ENCODE assay signal across 28 cellular contexts in the genomic region with DNA sequence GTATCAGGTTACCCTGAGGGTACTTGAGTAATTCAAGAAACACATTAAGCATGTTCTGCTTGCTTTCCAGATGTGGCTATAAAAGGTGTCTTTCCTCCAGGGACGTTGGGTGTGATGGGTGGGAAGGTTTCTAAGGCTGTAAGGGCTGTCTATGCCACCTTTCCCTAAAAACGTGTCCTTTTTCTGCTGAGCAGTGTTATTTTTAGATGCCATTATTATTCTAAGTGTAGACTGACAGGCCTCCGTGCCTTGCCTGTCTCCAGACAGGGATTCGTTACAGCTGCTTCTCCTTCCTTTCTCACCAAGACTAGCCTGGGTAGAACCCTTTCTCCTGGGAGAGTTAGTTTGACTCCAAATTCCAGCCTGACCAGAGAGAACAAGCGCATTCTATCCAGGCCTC. TPM values are rescaled to one million over a fixed set of nuclear protein-coding genes. Genes with fewer than 3 reads are reported as not detected.
DNase-seq lines count a peak whose midpoint lies in the region; ATAC-seq, FAIRE-seq and TF ChIP-seq lines count a peak whose summit lies in the region.
"Had no signal": no experiment of that assay in that cellular context is flagged by ENCODE, and none has a peak within 500 bp of the region (broad histone marks: within the 10 kb centered on the region; RNA-seq: fewer than 3 reads in every experiment).

No MANE protein-coding gene starts in this region.

- no peak overlapping the region for H4K8ac ChIP-seq in IMR-90 (ENCODE audit: low read depth in 2 of 2, low read length in 2 of 2)

- no peaks in the 10 kb centered on the region for H3K9me3 Mint-ChIP-seq in activated CD8-positive, alpha-beta T cell treated with anti-CD3 and anti-CD28 coated beads for 36 hours
- H3K9me3 Mint-ChIP-seq: CD4-positive, alpha-beta T cell; H9; HFFc6; T-cell had no signal

- intact Hi-C loops in IMR-90 (cut with micrococcal nuclease), result no loop called here
- intact Hi-C loops in K562 (cut with micrococcal nuclease), result no loop called here
- intact Hi-C loops in lower lobe of right lung (cut with DNase I), result no loop called here
- intact Hi-C loops in activated CD8-positive, alpha-beta T cell treated with anti-CD3 and anti-CD28 coated beads for 36 hours (cut with micrococcal nuclease), result no loop called here
- intact Hi-C loops in mucosa of descending colon (cut with DNase I, micrococcal nuclease), result no loop called here

- H4K20me1 ChIP-seq in IMR-90 (ENCODE audit: insufficient read depth, low read length) (no peaks in the 10 kb centered on the region), K562 (replicated peaks; ENCODE audit: control insufficient read depth, insufficient read depth, low read length) (no peaks in the 10 kb centered on the region)
- H4K20me1 ChIP-seq: BLaER1 had no signal

- H3K27ac Mint-ChIP-seq in activated CD8-positive, alpha-beta T cell treated with anti-CD3 and anti-CD28 coated beads for 36 hours, result no peak overlapping the region
- H3K27ac Mint-ChIP-seq: CD4-positive, alpha-beta T cell; HFFc6; T-cell had no signal

- no peaks in the 10 kb centered on the region for H3K27me3 Mint-ChIP-seq in activated CD8-positive, alpha-beta T cell treated with anti-CD3 and anti-CD28 coated beads for 36 hours
- H3K27me3 Mint-ChIP-seq: CD4-positive, alpha-beta T cell; T-cell had no signal

- no CpG with 5 or more reads among the region's 5 CpGs for WGBS in IMR-90 (ENCODE audit: extremely low coverage in 2 of 2, insufficient read length in 1 of 2), 2 experiments
- WGBS in K562 (ENCODE audit: insufficient coverage, low coverage, missing lambda C conversion rate), result 6% methylated on average over 2 of the region's 5 CpGs

- FAIRE-seq in K562 (lab: Jason Lieb, UNC), result no peak
- FAIRE-seq: G401.6, GM12892, GM18507 had no signal

- no peak overlapping the region for H3K56ac ChIP-seq in IMR-90 (ENCODE audit: extremely low read depth, insufficient read depth, low read length)

- no peak overlapping the region for H3K18ac ChIP-seq in IMR-90 (ENCODE audit: low read depth, low read length)

- H3K4me2 ChIP-seq in IMR-90 (ENCODE audit: low read depth, low read length) (no peak overlapping the region), K562 (ENCODE audit: insufficient read depth, low read length) (no peak overlapping the region)
- H3K4me2 ChIP-seq: BLaER1 had no signal

- CTCF ChIA-PET in IMR-90 (lab: Yijun Ruan, JAX) (no interaction called here), K562 (lab: Yijun Ruan, JAX; ENCODE audit: low intra/inter-chr PET ratio) (no interaction called here)
- CTCF ChIA-PET in activated CD8-positive, alpha-beta T cell treated with anti-CD3 and anti-CD28 coated beads for 36 hours (lab: Charles Lee), result no interaction called here

- dilution Hi-C loops in IMR-90 (cut with HindIII; ENCODE audit: low sequenced_read_pairs, unreplicated experiment), result no loop called here

- 0 out of 4 replicates have a peak, but pooled peaks cover 0 to under 1% of the 10 kb centered on the region in 2 experiments for H3K79me1 ChIP-seq in IMR-90 (ENCODE audit: low read depth in 1 of 2, low read length in 2 of 2)

- H3K9ac ChIP-seq in IMR-90 (ENCODE audit: low read depth, low read length) (no peak overlapping the region), K562 (ENCODE audit: insufficient read depth in 1 of 2, low read depth in 2 of 2, low read length in 2 of 2) (no peak overlapping the region)
- H3K9ac ChIP-seq: BLaER1, GM23248 had no signal

- H3K27ac ChIP-seq in IMR-90 (ENCODE audit: insufficient read depth, low read length) (no peak overlapping the region), K562 (ENCODE audit: extremely low read depth, low read depth, low read length) (no peak overlapping the region), lower lobe of right lung (peak overlapping the region; percentile 74)
- H3K27ac ChIP-seq: BLaER1, GM23248, SJCRH30 had no signal

- no peak overlapping the region for H3K14ac ChIP-seq in IMR-90 (replicated peaks; ENCODE audit: low read depth, low read length)

- H3K36me3 Mint-ChIP-seq in activated CD8-positive, alpha-beta T cell treated with anti-CD3 and anti-CD28 coated beads for 36 hours (ENCODE audit: low read depth), result no peaks in the 10 kb centered on the region

- no peak overlapping the region for H2BK15ac ChIP-seq in IMR-90 (ENCODE audit: low read depth, low read length)

- no peak overlapping the region for H3K23ac ChIP-seq in IMR-90 (ENCODE audit: low read depth, low read length)

- H2BK120ac ChIP-seq in IMR-90 (ENCODE audit: low read depth, low read length), result no peak overlapping the region

- H2AK9ac ChIP-seq in IMR-90 (replicated peaks; ENCODE audit: low read depth, low read length, poor library complexity), result peak overlapping the region; percentile 34

- POLR2A ChIA-PET in IMR-90 (lab: Charles Lee; ENCODE audit: unreplicated experiment), result no interaction called here
- POLR2A ChIA-PET in K562 (lab: Yijun Ruan, JAX), result no interaction called here
- POLR2A ChIA-PET in activated CD8-positive, alpha-beta T cell treated with anti-CD3 and anti-CD28 coated beads for 36 hours (lab: Charles Lee), result interaction anchor here (0.9 kb wide), 1 partner anchor 327 kb away, joined by 3 read pairs; no protein-coding TSS in a partner anchor

- no peak for TF ChIP-seq EP300 in K562 (IDR thresholded peaks at IDR 0.05; ENCODE audit: low read length)

- DNase-seq in DMS79 (lab: John Stamatoyannopoulos, UW), result peak; percentile 11
- no peak for DNase-seq in IMR-90
- no peak for DNase-seq in K562 (ENCODE audit: extremely low read depth in 1 of 4, low spot score in 3 of 4)
- DNase-seq in lower lobe of right lung, result no peak
- no peak for DNase-seq in activated CD8-positive, alpha-beta T cell treated with anti-CD3 and anti-CD28 coated beads for 36 hours
- DNase-seq in mucosa of descending colon, result no peak
- DNase-seq in stimulated activated naive CD4-positive, alpha-beta T cell treated with Interleukin-2 at 50 U/mL for 16 hours (lab: John Stamatoyannopoulos, UW), result no peak
- DNase-seq: ACHN; CD4-positive, alpha-beta T cell; COR-L47; GM23248; H9; HFFc6; MG63; NCI-H2081 treated with DMSO at 0.1 percent for 48 hours; NCI-H2227 treated with DMSO at 0.1 percent for 48 hours; NCI-H510A; NCI-H748 treated with DMSO at 0.1 percent for 48 hours; SJCRH30; T-cell had no signal

- peaks cover 20% of the 10 kb centered on the region for H3K4me1 ChIP-seq in IMR-90 (ENCODE audit: control insufficient read depth, insufficient read depth, low read length)
- no peaks in the 10 kb centered on the region; a peak in 1 of 5 replicates for H3K4me1 ChIP-seq in K562 (replicated peaks in 1 of 2; ENCODE audit: control insufficient read depth in 2 of 2, insufficient read depth in 2 of 2, low read length in 2 of 2)
- peaks cover 40% of the 10 kb centered on the region for H3K4me1 ChIP-seq in lower lobe of right lung
- no peaks in the 10 kb centered on the region for H3K4me1 ChIP-seq in mucosa of descending colon (ENCODE audit: low read depth)

- H3K36me3 ChIP-seq in IMR-90 (ENCODE audit: control insufficient read depth, insufficient read depth, low read length) (peaks cover 9% of the 10 kb centered on the region), K562 (ENCODE audit: control insufficient read depth, insufficient read depth, low read length) (0 out of 3 replicates have a peak, but pooled peaks cover 3% of the 10 kb centered on the region), lower lobe of right lung (peaks cover 52% of the 10 kb centered on the region), mucosa of descending colon (ENCODE audit: low read depth) (no peaks in the 10 kb centered on the region)

- TF ChIP-seq RAD21 in IMR-90 (IDR thresholded peaks at IDR 0.05; ENCODE audit: low read length) (no peak), K562 (CRISPR knock-in tag; conservative IDR thresholded peaks at IDR 0.05 in 1 of 2, IDR thresholded peaks at IDR 0.05 in 1 of 2) (no peak)

- ATAC-seq in IMR-90 (ENCODE audit: low read depth) (no peak), K562 (no peak), lower lobe of right lung (no peak), mucosa of descending colon (no peak), HG03457 (IDR thresholded peaks at IDR 0.05; ENCODE audit: unreplicated experiment) (no peak)
- ATAC-seq in activated CD8-positive, alpha-beta T cell treated with anti-CD3 and anti-CD28 coated beads for 36 hours, result no peak
- ATAC-seq: Panc1, T-cell had no signal

- H3K4ac ChIP-seq in IMR-90 (ENCODE audit: low read depth, low read length), result no peak overlapping the region

- H3K4me3 ChIP-seq in IMR-90 (ENCODE audit: insufficient read depth, low read depth, low read length) (no peak overlapping the region), K562 (no peak overlapping the region), lower lobe of right lung (no peak overlapping the region), mucosa of descending colon (no peak overlapping the region)
- H3K4me3 ChIP-seq: BLaER1, GM23248, MG63, SJCRH30 had no signal

- H3K79me2 ChIP-seq in K562 (ENCODE audit: control insufficient read depth, insufficient read depth, low read length), result no peaks in the 10 kb centered on the region

- no peak overlapping the region for H3K4me3 Mint-ChIP-seq in activated CD8-positive, alpha-beta T cell treated with anti-CD3 and anti-CD28 coated beads for 36 hours
- H3K4me3 Mint-ChIP-seq: CD4-positive, alpha-beta T cell; H9; HFFc6; T-cell had no signal

- peaks cover 8% of the 10 kb centered on the region; the same call in 1 of the 2 replicates for H3K9me1 ChIP-seq in IMR-90 (ENCODE audit: insufficient read depth, low read length)
- no peaks in the 10 kb centered on the region for H3K9me1 ChIP-seq in K562 (ENCODE audit: control insufficient read depth, insufficient read depth, low read length)

- H3K27me3 ChIP-seq in IMR-90 (ENCODE audit: control insufficient read depth, insufficient read depth, low read length) (no peaks in the 10 kb centered on the region), K562 (ENCODE audit: control insufficient read depth in 2 of 2, insufficient read depth in 2 of 2, low read length in 2 of 2) (no peaks in the 10 kb centered on the region), lower lobe of right lung (ENCODE audit: low read depth) (no peaks in the 10 kb centered on the region)
- H3K27me3 ChIP-seq: BLaER1, MG63, SJCRH30 had no signal

- no peak overlapping the region for H2AFZ ChIP-seq in IMR-90 (replicated peaks; ENCODE audit: low read length, poor library complexity)
- no peak overlapping the region for H2AFZ ChIP-seq in K562 (ENCODE audit: low read depth, low read length)
- H2AFZ ChIP-seq: GM23248 had no signal

- TF ChIP-seq POLR2A in IMR-90 (IDR thresholded peaks at IDR 0.05; ENCODE audit: low read depth, low read length) (no peak), K562 (conservative IDR thresholded peaks at IDR 0.05) (no peak)

- H4K91ac ChIP-seq in IMR-90 (ENCODE audit: insufficient read depth, low read depth, low read length), result peak overlapping the region; percentile 11; the same call in 1 of the 2 replicates

- BruUV-seq in IMR-90 (replicated peaks; lab: Mats Ljungman, UMichigan) (no TSS peak), K562 (replicated peaks; lab: Mats Ljungman, UMichigan) (no TSS peak)

- no peak for TF ChIP-seq CTCF in IMR-90 (conservative IDR thresholded peaks at IDR 0.05; ENCODE audit: low read depth, low read length)
- no peak for TF ChIP-seq CTCF in K562 (IDR thresholded peaks at IDR 0.05 in 2 of 3, conservative IDR thresholded peaks at IDR 0.05 in 1 of 3; ENCODE audit: insufficient read depth in 2 of 3, low read depth in 1 of 3, low read length in 3 of 3)
- no peak for TF ChIP-seq CTCF in lower lobe of right lung (IDR thresholded peaks at IDR 0.05)
- TF ChIP-seq CTCF in activated CD8-positive, alpha-beta T cell treated with anti-CD3 and anti-CD28 coated beads for 36 hours (IDR thresholded peaks at IDR 0.05), result no peak
- no peak for TF ChIP-seq CTCF in mucosa of descending colon (IDR thresholded peaks at IDR 0.05)

- no peak overlapping the region for H2BK20ac ChIP-seq in IMR-90 (ENCODE audit: low read depth, low read length)

- H3K4me1 Mint-ChIP-seq in activated CD8-positive, alpha-beta T cell treated with anti-CD3 and anti-CD28 coated beads for 36 hours (ENCODE audit: low read depth), result no peaks in the 10 kb centered on the region
- H3K4me1 Mint-ChIP-seq: T-cell had no signal

- in situ Hi-C loops in IMR-90 (cut with MboI; ENCODE audit: low sequenced_read_pairs), result no loop called here
- in situ Hi-C loops in K562 (cut with MboI), result no loop called here

- H2AK5ac ChIP-seq in IMR-90 (ENCODE audit: low read depth, low read length), result no peak overlapping the region

- no peaks in the 10 kb centered on the region for H3K9me3 ChIP-seq in IMR-90 (ENCODE audit: control insufficient read depth, insufficient read depth, low read length)
- H3K9me3 ChIP-seq in K562 (replicated peaks; ENCODE audit: control insufficient read depth, insufficient read depth, low read depth, low read length), result no peaks in the 10 kb centered on the region
- H3K9me3 ChIP-seq in lower lobe of right lung, result no peaks in the 10 kb centered on the region
- H3K9me3 ChIP-seq in mucosa of descending colon, result no peaks in the 10 kb centered on the region
- H3K9me3 ChIP-seq: BLaER1, MG63, SJCRH30 had no signal

- no peak overlapping the region for H2BK5ac ChIP-seq in IMR-90 (ENCODE audit: low read depth, low read length, poor library complexity, severe bottlenecking)

- no peak overlapping the region for H4K5ac ChIP-seq in IMR-90 (ENCODE audit: low read depth, low read length)

RNA-seq across cellular contexts. Expression of a gene that starts 26.8 kb away (rescaled TPM):
- total RNA-seq in IMR-90 (2012; rRNA removed) (not detected in 2 replicates), K562 (2014; rRNA removed) (not detected in 2 replicates), K562 (2014; rRNA removed; fragmentation: Illumina TruSeq; extraction: Trizol) (not detected in 2 replicates), K562 (2015; rRNA removed; fragmentation: Illumina TruSeq; extraction: Trizol) (not detected in 2 replicates), K562 (2021) (not detected in 2 replicates), lower lobe of right lung (not detected), mucosa of descending colon (not detected)
- polyA plus RNA-seq in IMR-90 (2012; rRNA removed) (not detected in 2 replicates), K562 (2011; rRNA removed) (not detected in 2 replicates), K562 (2014; fragmentation: Illumina TruSeq; extraction: Trizol) (not detected in 2 replicates), K562 (2014; fragmentation: Nextera tagmentation; extraction: Ambion mirVana) (not detected), K562 (2014; rRNA removed) (not detected in 2 replicates)
- not detected in 2 replicates for polyA plus RNA-seq in IMR-90 (2012; cell fraction: cytosol; rRNA removed)
- 0.03 TPM in 1 of 2 replicates, not detected in the other for polyA plus RNA-seq in IMR-90 (2012; cell fraction: nucleus; rRNA removed; ENCODE audit: low replicate concordance)
- not detected in 2 replicates for total RNA-seq in K562 (2011; cell fraction: chromatin; rRNA removed; ENCODE audit: low replicate concordance)
- total RNA-seq in K562 (2011; cell fraction: nucleolus; rRNA removed), result not detected in 2 replicates
- total RNA-seq in K562 (2011; cell fraction: nucleoplasm; rRNA removed), result not detected in 2 replicates
- polyA plus RNA-seq in K562 (2011; cell fraction: cytosol; rRNA removed), result not detected in 2 replicates
- polyA plus RNA-seq in K562 (2011; cell fraction: nucleus; rRNA removed), result not detected in 2 replicates
- polyA plus RNA-seq in K562 (2012), result not detected in 2 replicates
- polyA minus RNA-seq in K562 (2011; rRNA and poly(A)+ RNA removed), result 0.06 TPM in 1 of 2 replicates, not detected in the other
- polyA minus RNA-seq in K562 (2011; cell fraction: cytosol; rRNA and poly(A)+ RNA removed), result not detected in 2 replicates
- not detected in 2 replicates for polyA minus RNA-seq in K562 (2011; cell fraction: nucleus; rRNA and poly(A)+ RNA removed)
- total RNA-seq in activated CD8-positive, alpha-beta T cell treated with anti-CD3 and anti-CD28 coated beads for 36 hours, result not detected
- total RNA-seq: CD4-positive, alpha-beta T cell; Daoy; GM23248; H9; HFFc6; LHCN-M2; SJCRH30 had no signal
- polyA plus RNA-seq: GM23248 had no signal

RNA-seq across cellular contexts. Expression of a gene that starts 41.3 kb away (rescaled TPM):
- total RNA-seq in IMR-90 (2012; rRNA removed) (not detected in 2 replicates), K562 (2014; rRNA removed) (not detected in 2 replicates), K562 (2014; rRNA removed; fragmentation: Illumina TruSeq; extraction: Trizol) (not detected in 2 replicates), K562 (2015; rRNA removed; fragmentation: Illumina TruSeq; extraction: Trizol) (not detected in 2 replicates), K562 (2021) (not detected in 2 replicates), lower lobe of right lung (not detected), mucosa of descending colon (not detected)
- polyA plus RNA-seq in IMR-90 (2012; rRNA removed) (not detected in 2 replicates), K562 (2011; rRNA removed) (not detected in 2 replicates), K562 (2014; fragmentation: Illumina TruSeq; extraction: Trizol) (not detected in 2 replicates), K562 (2014; fragmentation: Nextera tagmentation; extraction: Ambion mirVana) (not detected), K562 (2014; rRNA removed) (not detected in 2 replicates)
- not detected in 2 replicates for polyA plus RNA-seq in IMR-90 (2012; cell fraction: cytosol; rRNA removed)
- not detected in 2 replicates for polyA plus RNA-seq in IMR-90 (2012; cell fraction: nucleus; rRNA removed; ENCODE audit: low replicate concordance)
- not detected in 2 replicates for total RNA-seq in K562 (2011; cell fraction: chromatin; rRNA removed; ENCODE audit: low replicate concordance)
- not detected in 2 replicates for total RNA-seq in K562 (2011; cell fraction: nucleolus; rRNA removed)
- not detected in 2 replicates for total RNA-seq in K562 (2011; cell fraction: nucleoplasm; rRNA removed)
- not detected in 2 replicates for polyA plus RNA-seq in K562 (2011; cell fraction: cytosol; rRNA removed)
- polyA plus RNA-seq in K562 (2011; cell fraction: nucleus; rRNA removed), result not detected in 2 replicates
- polyA plus RNA-seq in K562 (2012), result not detected in 2 replicates
- not detected in 2 replicates for polyA minus RNA-seq in K562 (2011; rRNA and poly(A)+ RNA removed)
- not detected in 2 replicates for polyA minus RNA-seq in K562 (2011; cell fraction: cytosol; rRNA and poly(A)+ RNA removed)
- not detected in 2 replicates for polyA minus RNA-seq in K562 (2011; cell fraction: nucleus; rRNA and poly(A)+ RNA removed)
- not detected for total RNA-seq in activated CD8-positive, alpha-beta T cell treated with anti-CD3 and anti-CD28 coated beads for 36 hours
- total RNA-seq: CD4-positive, alpha-beta T cell; Daoy; GM23248; H9; HFFc6; LHCN-M2; SJCRH30; T-cell had no signal
- polyA plus RNA-seq: GM23248 had no signal
